Comparison of ENCODE assay signal across 8 cellular contexts in genomic region chr10:92591550-92592140, GRCh38. TPM values are rescaled to one million over a fixed set of nuclear protein-coding genes. Genes with fewer than 3 reads are reported as not detected.
DNase-seq lines count a peak whose midpoint lies in the region; ATAC-seq and TF ChIP-seq lines count a peak whose summit lies in the region.

No MANE protein-coding gene starts in this region.

- no peaks in the 10 kb centered on the region for H4K20me1 ChIP-seq in IMR-90 (ENCODE audit: insufficient read depth, low read length)
- H4K20me1 ChIP-seq in PC-9 (ENCODE audit: insufficient read depth): no peaks in the 10 kb centered on the region

- TF ChIP-seq RAD21 in IMR-90 (IDR thresholded peaks at IDR 0.05; ENCODE audit: low read length): no peak

- H3K36me3 ChIP-seq in IMR-90 (ENCODE audit: control insufficient read depth, insufficient read depth, low read length): no peaks in the 10 kb centered on the region
- H3K36me3 ChIP-seq in PC-9 (ENCODE audit: low read depth): no peaks in the 10 kb centered on the region
- H3K36me3 ChIP-seq in esophagus squamous epithelium: no peaks in the 10 kb centered on the region

- no peaks in the 10 kb centered on the region for H3K27me3 ChIP-seq in IMR-90 (ENCODE audit: control insufficient read depth, insufficient read depth, low read length)
- no peaks in the 10 kb centered on the region for H3K27me3 ChIP-seq in PC-9 (ENCODE audit: insufficient read depth, low read depth)
- no peaks in the 10 kb centered on the region for H3K27me3 ChIP-seq in esophagus squamous epithelium

- intact Hi-C loops in IMR-90 (cut with micrococcal nuclease) (loop anchor here (2.0 to 5.0 kb wide), 4 partner anchors 53 to 289 kb away; no protein-coding TSS in a partner anchor), PC-9 (cut with micrococcal nuclease; ENCODE audit: unreplicated experiment) (loop anchor here (2.0 kb wide), 1 partner anchor 17 kb away; the partner anchor contains the start of gene IDE), esophagus squamous epithelium (cut with DNase I) (no loop called here)

- DNase-seq in DMS 273 treated with DMSO at 0.1 percent for 48 hours (lab: John Stamatoyannopoulos, UW) (peak; percentile 27), IMR-90 (peak; percentile 92), PC-9 (peak; percentile 83 to 87), esophagus squamous epithelium (lab: John Stamatoyannopoulos, UW) (peak; percentile 75), naive B cell (peak; percentile 90)
- peak; percentile 91 to 93 for DNase-seq in activated T-cell treated with anti-CD3 and anti-CD28 coated beads, Interleukin-2, amount 50 U/mL, for 48 hours
- DNase-seq in stimulated activated CD8-positive, alpha-beta memory T cell treated with anti-CD3 and anti-CD28 coated beads, Interleukin-7, amount 100 ng/mL, for 48 hours (ENCODE audit: extremely low read depth in 1 of 2, low read depth in 1 of 2): peak; percentile 86 to 89

- peaks cover under 1% of the 10 kb centered on the region; the same call in 1 of the 2 replicates for H3K9me1 ChIP-seq in IMR-90 (ENCODE audit: insufficient read depth, low read length)

- POLR2A ChIA-PET in IMR-90 (lab: Charles Lee; ENCODE audit: unreplicated experiment) (interaction anchor here (0.6 to 1.0 kb wide), 3 partner anchors 8 to 292 kb away, joined by 3 read pairs; no protein-coding TSS in a partner anchor), PC-9 (lab: Charles Lee; ENCODE audit: unreplicated experiment) (interaction anchor here (0.6 to 0.7 kb wide), 7 partner anchors 9 to 750 kb away, joined by 3 to 8 read pairs (median 5); no protein-coding TSS in a partner anchor)

- peak overlapping the region; percentile 90 to 98 for H4K8ac ChIP-seq in IMR-90 (ENCODE audit: low read depth in 2 of 2, low read length in 2 of 2)

- WGBS in IMR-90 (ENCODE audit: extremely low coverage in 2 of 2, insufficient read length in 1 of 2), 2 experiments: 20% methylated on average over 2 of the region's 44 CpGs; no CpG with 5 or more reads in 1 of the 2 experiments
- 0 to 5% methylated on average over 21 to 25 of the region's 44 CpGs for WGBS in esophagus squamous epithelium, 2 donors

- H3K4me3 ChIP-seq in IMR-90 (ENCODE audit: insufficient read depth, low read depth, low read length) (peak overlapping the region; percentile 45), PC-9 (peak overlapping the region; percentile 93), esophagus squamous epithelium (peak overlapping the region; percentile 53 to 95 (median 78))

- CTCF ChIA-PET in IMR-90 (lab: Yijun Ruan, JAX): interaction anchor here (0.7 to 1.5 kb wide), 3 partner anchors 18 to 276 kb away, joined by 3 to 7 read pairs (median 3); partner anchors contain the start of gene IDE
- CTCF ChIA-PET in PC-9 (lab: Charles Lee): interaction anchor here (0.7 kb wide), 1 partner anchor 415 kb away, joined by 7 read pairs; no protein-coding TSS in a partner anchor

- peak overlapping the region; percentile 95 for H4K5ac ChIP-seq in IMR-90 (ENCODE audit: low read depth, low read length)

- peak overlapping the region; percentile 82 for H3K14ac ChIP-seq in IMR-90 (replicated peaks; ENCODE audit: low read depth, low read length)

- H2BK5ac ChIP-seq in IMR-90 (ENCODE audit: low read depth, low read length, poor library complexity, severe bottlenecking): peak overlapping the region; percentile 87

- H3K23ac ChIP-seq in IMR-90 (ENCODE audit: low read depth, low read length): peak overlapping the region; percentile 97; the same call in 1 of the 2 replicates

- BruUV-seq in IMR-90 (replicated peaks; lab: Mats Ljungman, UMichigan) (no TSS peak), PC-9 (replicated peaks; lab: Mats Ljungman, UMichigan) (no TSS peak)

- no peaks in the 10 kb centered on the region for H3K9me2 ChIP-seq in PC-9 (ENCODE audit: insufficient read depth)

- peak overlapping the region; percentile 47; the same call in 1 of the 2 replicates for H2BK120ac ChIP-seq in IMR-90 (ENCODE audit: low read depth, low read length)

- 0 out of 3 replicates have a peak overlapping the region, but pooled peaks have one; percentile 5 for H2BK15ac ChIP-seq in IMR-90 (ENCODE audit: low read depth, low read length)

- H3K4me2 ChIP-seq in IMR-90 (ENCODE audit: low read depth, low read length) (peak overlapping the region; percentile 95), PC-9 (peak overlapping the region; percentile 98)

- H3K27ac Mint-ChIP-seq in naive B cell: peak overlapping the region; percentile 99 to 100 (median 99)

- peaks cover 0 to 4% (median 0%) of the 10 kb centered on the region in 7 donors for H3K9me3 Mint-ChIP-seq in naive B cell

- peaks cover 31% of the 10 kb centered on the region for H3F3A ChIP-seq in PC-9 (ENCODE audit: insufficient read depth, low read depth)

- H3K4me1 Mint-ChIP-seq in naive B cell: peaks cover 26 to 37% (median 27%) of the 10 kb centered on the region in 3 donors

- peak overlapping the region; percentile 84 for H3K18ac ChIP-seq in IMR-90 (ENCODE audit: low read depth, low read length)

- peak overlapping the region; percentile 74 for H3K9ac ChIP-seq in IMR-90 (ENCODE audit: low read depth, low read length)

- peaks cover 0 to 10% of the 10 kb centered on the region in 2 experiments; a peak in 1 of 4 replicates for H3K79me1 ChIP-seq in IMR-90 (ENCODE audit: low read depth in 1 of 2, low read length in 2 of 2)

- H3K4me1 ChIP-seq in IMR-90 (ENCODE audit: control insufficient read depth, insufficient read depth, low read length): peaks cover 7% of the 10 kb centered on the region
- peaks cover 33% of the 10 kb centered on the region for H3K4me1 ChIP-seq in PC-9 (replicated peaks; ENCODE audit: insufficient read depth)
- peaks cover 10 to 41% (median 15%) of the 10 kb centered on the region in 3 donors for H3K4me1 ChIP-seq in esophagus squamous epithelium

- peak overlapping the region; percentile 69 for H4K91ac ChIP-seq in IMR-90 (ENCODE audit: insufficient read depth, low read depth, low read length)

- no peaks in the 10 kb centered on the region for H3K9me3 ChIP-seq in IMR-90 (ENCODE audit: control insufficient read depth, insufficient read depth, low read length)
- no peaks in the 10 kb centered on the region for H3K9me3 ChIP-seq in PC-9 (ENCODE audit: insufficient read depth, low read depth)
- no peaks in the 10 kb centered on the region for H3K9me3 ChIP-seq in esophagus squamous epithelium

- H2AK9ac ChIP-seq in IMR-90 (replicated peaks; ENCODE audit: low read depth, low read length, poor library complexity): peak overlapping the region; percentile 94

- peak overlapping the region; percentile 90 for H3K4ac ChIP-seq in IMR-90 (ENCODE audit: low read depth, low read length)

- peak overlapping the region; percentile 94 to 100 (median 98) for H3K4me3 Mint-ChIP-seq in naive B cell

- no peak for TF ChIP-seq CTCF in IMR-90 (conservative IDR thresholded peaks at IDR 0.05; ENCODE audit: low read depth, low read length)
- no peak for TF ChIP-seq CTCF in PC-9 (conservative IDR thresholded peaks at IDR 0.05)
- TF ChIP-seq CTCF in esophagus squamous epithelium (IDR thresholded peaks at IDR 0.05): peak in 1 of 6 experiments; percentile 41

- no peaks in the 10 kb centered on the region for H3K27me3 Mint-ChIP-seq in naive B cell

- peak overlapping the region; percentile 90 for H3K56ac ChIP-seq in IMR-90 (ENCODE audit: extremely low read depth, insufficient read depth, low read length)

- no peaks in the 10 kb centered on the region for H3K36me3 Mint-ChIP-seq in naive B cell

- peaks cover 37% of the 10 kb centered on the region for H3K79me2 ChIP-seq in PC-9 (ENCODE audit: low read depth)

- H2AK5ac ChIP-seq in IMR-90 (ENCODE audit: low read depth, low read length): peak overlapping the region; percentile 92

- ATAC-seq in GM21529 (IDR thresholded peaks at IDR 0.05; ENCODE audit: unreplicated experiment) (peak; percentile 69), IMR-90 (ENCODE audit: low read depth) (peak; percentile 82), naive B cell (ENCODE audit: low read depth in 2 of 2) (peak; percentile 83 to 85)

- H2BK20ac ChIP-seq in IMR-90 (ENCODE audit: low read depth, low read length): peak overlapping the region; percentile 32; the same call in 1 of the 2 replicates

- in situ Hi-C loops in IMR-90 (cut with MboI; ENCODE audit: low sequenced_read_pairs): no loop called here

- dilution Hi-C loops in IMR-90 (cut with HindIII; ENCODE audit: low sequenced_read_pairs, unreplicated experiment): no loop called here

- H2AFZ ChIP-seq in IMR-90 (replicated peaks; ENCODE audit: low read length, poor library complexity): peak overlapping the region; percentile 79
- H2AFZ ChIP-seq in PC-9: peak overlapping the region; percentile 94

- TF ChIP-seq POLR2A in IMR-90 (IDR thresholded peaks at IDR 0.05; ENCODE audit: low read depth, low read length) (0 out of 2 replicates have a peak, but pooled peaks have one; percentile 63), esophagus squamous epithelium (IDR thresholded peaks at IDR 0.05) (peak in 3 of 4 donors; percentile 58 to 90 (median 75))

- peak overlapping the region; percentile 86 for H3K27ac ChIP-seq in IMR-90 (ENCODE audit: insufficient read depth, low read length)
- peak overlapping the region; percentile 97 for H3K27ac ChIP-seq in PC-9
- peak overlapping the region; percentile 94 to 96 (median 95) for H3K27ac ChIP-seq in esophagus squamous epithelium

TF ChIP-seq in IMR-90, 13 proteins besides CTCF, POLR2A, EP300 and RAD21 (continues in another document):
- no peak for TF ChIP-seq FOS (IDR thresholded peaks at IDR 0.05; ENCODE audit: low read depth, low read length)
- TF ChIP-seq BHLHE40 (IDR thresholded peaks at IDR 0.05; ENCODE audit: low read depth, low read length): peak; percentile 16; the same call in 1 of the 2 replicates
- no peak for TF ChIP-seq RCOR1 (IDR thresholded peaks at IDR 0.05; ENCODE audit: insufficient replicate concordance, low read length)
- no peak for TF ChIP-seq RFX5 (IDR thresholded peaks at IDR 0.05; ENCODE audit: low read depth, low read length)
- no peak for TF ChIP-seq CHD1 (IDR thresholded peaks at IDR 0.05; ENCODE audit: low read depth, low read length)
- no peak for TF ChIP-seq MAFK (IDR thresholded peaks at IDR 0.05; ENCODE audit: low read depth, low read length)

RNA-seq across cellular contexts. Expression of gene KIF11, which starts 1.3 kb away (rescaled TPM):
- total RNA-seq in IMR-90 (2012; rRNA removed): 18.3 and 35.0 TPM in 2 replicates
- polyA plus RNA-seq in IMR-90 (2012; rRNA removed): 6.9 and 8.8 TPM in 2 replicates
- polyA plus RNA-seq in IMR-90 (2012; cell fraction: cytosol; rRNA removed): 0.57 and 1.3 TPM in 2 replicates
- 0.51 and 2.5 TPM in 2 replicates for polyA plus RNA-seq in IMR-90 (2012; cell fraction: nucleus; rRNA removed; ENCODE audit: low replicate concordance)
- total RNA-seq in PC-9 (2021): 21.7 and 35.7 TPM in 2 replicates
- total RNA-seq in esophagus squamous epithelium: 10 to 100 TPM in 2 of 4 donors, 1 to 10 TPM in 2; 7.4 to 21.5 (median 14.4) TPM
- polyA plus RNA-seq in naive B cell (ENCODE audit: low read depth in 6 of 6): 1 to 10 TPM in 1 of 6 donors, under 1 TPM in 4, not detected in 1; 0.41 to 1.1 (median 0.60) TPM

RNA-seq across cellular contexts. Expression of gene IDE, which starts 17.8 kb away (rescaled TPM):
- 26.4 and 27.4 TPM in 2 replicates for total RNA-seq in IMR-90 (2012; rRNA removed)
- 6.9 and 9.3 TPM in 2 replicates for polyA plus RNA-seq in IMR-90 (2012; rRNA removed)
- polyA plus RNA-seq in IMR-90 (2012; cell fraction: cytosol; rRNA removed): 1.9 and 2.2 TPM in 2 replicates
- 2.3 and 19.9 TPM in 2 replicates for polyA plus RNA-seq in IMR-90 (2012; cell fraction: nucleus; rRNA removed; ENCODE audit: low replicate concordance)
- 26.5 and 41.2 TPM in 2 replicates for total RNA-seq in PC-9 (2021)
- 10 to 100 TPM; 26.7 to 36.8 (median 29.5) TPM for total RNA-seq in esophagus squamous epithelium
- polyA plus RNA-seq in naive B cell (ENCODE audit: low read depth in 6 of 6): 10 to 100 TPM in 3 of 6 donors, 1 to 10 TPM in 3; 2.1 to 11.7 (median 10.1) TPM

Comparison
In these comparisons a context has a peak if more than half of its experiments do, and no peak if none do; other contexts are left out.
1. Peak in every context shown above with its lines: DNase-seq, ATAC-seq, H3K4me3 ChIP-seq and H3K27ac ChIP-seq.
2. DNase-seq: peak in every context shown above with its lines; median percentile 92 in IMR-90; 92 in activated T-cell treated with anti-CD3 and anti-CD28 coated beads, Interleukin-2, amount 50 U/mL, for 48 hours; 90 in naive B cell; 88 in stimulated activated CD8-positive, alpha-beta memory T cell treated with anti-CD3 and anti-CD28 coated beads, Interleukin-7, amount 100 ng/mL, for 48 hours; 85 in PC-9; 75 in esophagus squamous epithelium; 27 in DMS 273 treated with DMSO at 0.1 percent for 48 hours.